Comparison of ENCODE assay signal across 23 cellular contexts in the genomic region with DNA sequence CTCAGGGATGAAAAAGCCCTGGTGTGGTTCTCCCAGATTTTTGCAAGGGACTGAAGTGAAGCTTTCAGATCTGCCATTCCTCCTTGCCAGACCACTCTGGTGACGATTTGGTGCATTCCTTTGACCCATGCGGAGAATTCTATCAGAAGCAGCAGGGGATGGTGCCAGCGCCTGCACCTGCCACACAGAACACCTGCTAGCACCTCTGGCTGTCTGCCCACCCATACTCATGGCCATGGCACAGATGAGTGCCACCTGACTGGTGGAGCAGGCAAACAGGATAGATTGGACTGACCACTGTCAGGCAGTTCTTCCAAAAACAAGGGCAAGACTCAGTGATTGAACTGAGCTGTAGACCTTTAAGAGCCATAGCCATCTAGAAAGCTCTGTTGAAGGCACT.
DNase-seq lines count a peak whose midpoint lies in the region; FAIRE-seq and TF ChIP-seq lines count a peak whose summit lies in the region.
"Had no signal": no experiment of that assay in that cellular context is flagged by ENCODE, and none has a peak within 500 bp of the region (broad histone marks: within the 10 kb centered on the region; RNA-seq: fewer than 3 reads in every experiment).

No MANE protein-coding gene starts in this region.

- FAIRE-seq in GM19239 (lab: Jason Lieb, UNC): peak; percentile 4
- FAIRE-seq: astrocyte, HTR-8/SVneo had no signal

- no peaks in the 10 kb centered on the region for H3K27me3 Mint-ChIP-seq in osteocyte (ENCODE audit: unreplicated experiment)
- H3K27me3 Mint-ChIP-seq: activated CD4-positive, alpha-beta memory T cell treated with anti-CD3 and anti-CD28 coated beads for 36 hours; activated naive CD8-positive, alpha-beta T cell treated with anti-CD3 and anti-CD28 coated beads for 36 hours; CD4-positive, CD25-positive, alpha-beta regulatory T cell; central memory CD8-positive, alpha-beta T cell had no signal

- peaks cover 9% of the 10 kb centered on the region for H3K4me1 Mint-ChIP-seq in osteocyte (ENCODE audit: unreplicated experiment)

- no peaks in the 10 kb centered on the region for H3K36me3 Mint-ChIP-seq in osteocyte (ENCODE audit: unreplicated experiment)
- H3K36me3 Mint-ChIP-seq: activated CD4-positive, alpha-beta memory T cell treated with anti-CD3 and anti-CD28 coated beads for 36 hours had no signal

- H3K4me3 Mint-ChIP-seq in osteocyte (ENCODE audit: unreplicated experiment): no peak overlapping the region
- H3K4me3 Mint-ChIP-seq: activated CD4-positive, alpha-beta memory T cell treated with anti-CD3 and anti-CD28 coated beads for 36 hours; activated naive CD8-positive, alpha-beta T cell treated with anti-CD3 and anti-CD28 coated beads for 36 hours; central memory CD8-positive, alpha-beta T cell; GM23338 had no signal

- TF ChIP-seq CTCF in osteocyte (IDR thresholded peaks at IDR 0.05) (no peak), GM13977 (IDR thresholded peaks at IDR 0.05; ENCODE audit: extremely low read depth, insufficient read depth, missing control alignments) (no peak)

- H3K27ac Mint-ChIP-seq in osteocyte (ENCODE audit: unreplicated experiment): no peak overlapping the region
- H3K27ac Mint-ChIP-seq: activated CD4-positive, alpha-beta memory T cell treated with anti-CD3 and anti-CD28 coated beads for 36 hours; activated naive CD8-positive, alpha-beta T cell treated with anti-CD3 and anti-CD28 coated beads for 36 hours; activated T-helper 2 cell treated with anti-CD3 and anti-CD28 coated beads, Interferon-gamma antibody, Interleukin-2, Interleukin-4, amounts not matched to agents 10 μg/mL and 5 μg/mL and 100 μg/mL, durations not matched to agents 14 hours and 24 hours and 36 hours; CD4-positive, CD25-positive, alpha-beta regulatory T cell; GM23338 had no signal

- H3K9me3 Mint-ChIP-seq in osteocyte (ENCODE audit: unreplicated experiment): no peaks in the 10 kb centered on the region
- H3K9me3 Mint-ChIP-seq: activated CD4-positive, alpha-beta memory T cell treated with anti-CD3 and anti-CD28 coated beads for 36 hours; activated T-helper 2 cell treated with anti-CD3 and anti-CD28 coated beads, Interferon-gamma antibody, Interleukin-2, Interleukin-4, amounts not matched to agents 10 μg/mL and 5 μg/mL and 100 μg/mL, durations not matched to agents 14 hours and 24 hours and 36 hours; CD4-positive, CD25-positive, alpha-beta regulatory T cell; central memory CD8-positive, alpha-beta T cell; GM23338 had no signal

- in situ Hi-C loops in GM13977 (cut with MboI; ENCODE audit: low pct_unique_long_range_greater_than_20kb, low sequenced_read_pairs, unreplicated experiment): no loop called here

- intact Hi-C loops in cardiac septum (cut with DNase I): no loop called here

- DNase-seq in DMS53 (lab: John Stamatoyannopoulos, UW) (peak; percentile 69), GM19239 (ENCODE audit: insufficient read length, low spot score) (no peak), NCI-H69 (lab: John Stamatoyannopoulos, UW) (peak; percentile 83), osteocyte (ENCODE audit: extremely low spot score, unreplicated experiment) (peak; percentile 63), cardiac septum (ENCODE audit: low spot score) (no peak), GM13977 (ENCODE audit: low spot score) (no peak)
- DNase-seq in activated T-cell treated with anti-CD3 and anti-CD28 coated beads, Interleukin-2, amount 50 U/mL, for 48 hours: no peak
- DNase-seq: activated CD4-positive, alpha-beta memory T cell treated with anti-CD3 and anti-CD28 coated beads for 36 hours; activated CD8-positive, alpha-beta memory T cell treated with anti-CD3 and anti-CD28 coated beads, Interleukin-2, amount 50 U/mL, for 48 hours; activated naive CD8-positive, alpha-beta T cell treated with anti-CD3 and anti-CD28 coated beads for 36 hours; CD4-positive, CD25-positive, alpha-beta regulatory T cell; GF-D8; right cardiac atrium; SIG-M5; stimulated activated CD4-positive, alpha-beta T cell treated with anti-CD3 and anti-CD28 coated beads, Interleukin-4, amount 100 ng/mL, for 1 hour; stimulated activated naive CD4-positive, alpha-beta T cell; SW 1271; testis had no signal

Comparison
In these comparisons a context has a peak if more than half of its experiments do, and no peak if none do; other contexts are left out.
1. DNase-seq: peak in DMS53 (single experiment), NCI-H69 (single experiment) and osteocyte (single experiment); none in GM19239 (single experiment), cardiac septum (single experiment), GM13977 (single experiment) and activated T-cell treated with anti-CD3 and anti-CD28 coated beads, Interleukin-2, amount 50 U/mL, for 48 hours (0 of 2).